Comparison of ENCODE assay signal across 21 cellular contexts in the genomic region with DNA sequence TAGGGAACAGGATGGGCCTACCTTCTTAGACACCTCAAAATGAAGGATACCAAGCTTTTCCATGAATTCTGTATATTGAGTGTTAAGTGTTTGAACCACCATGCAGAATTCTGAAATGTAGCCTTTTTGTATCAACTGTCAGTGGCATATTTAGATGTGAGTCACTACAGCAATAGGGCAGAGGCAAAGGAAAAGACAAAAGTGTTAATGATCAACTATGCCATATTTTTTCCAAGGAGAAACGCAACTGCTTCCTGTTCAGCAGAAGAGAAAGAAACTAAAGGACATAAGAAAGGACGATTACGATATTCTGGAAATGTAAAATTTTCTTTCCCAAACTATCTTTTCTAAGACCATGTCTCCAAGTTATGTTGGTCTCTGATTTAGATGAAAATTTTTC.
"Had no signal": no experiment of that assay in that cellular context is flagged by ENCODE, and none has a peak within 500 bp of the region (broad histone marks: within the 10 kb centered on the region; RNA-seq: fewer than 3 reads in every experiment).

No MANE protein-coding gene starts in this region.

- H3K27me3 ChIP-seq: esophagus muscularis mucosa, gastrocnemius medialis, testis had no signal

- ATAC-seq: gastrocnemius medialis; left lobe of liver; sciatic nerve; stimulated activated naive B cell treated with anti-CD40 and anti-IgM and Interleukin-4, amounts not matched to agents 10 μg/mL and 1 μg/mL and 100 μg/mL, for 72 hours; stimulated activated naive CD8-positive, alpha-beta T cell treated with anti-CD3 and anti-CD28 coated beads, Interleukin-15, amount 100 ng/mL, for 72 hours had no signal

- H3K27ac Mint-ChIP-seq: immature natural killer cell; mesothelial cell of epicardium; nephron; stimulated activated naive B cell treated with anti-CD40 and anti-IgM and Interleukin-4, amounts not matched to agents 10 μg/mL and 1 μg/mL and 100 μg/mL, for 72 hours; stimulated activated naive CD8-positive, alpha-beta T cell treated with anti-CD3 and anti-CD28 coated beads, Interleukin-15, amount 100 ng/mL, for 72 hours had no signal

- H3K4me3 Mint-ChIP-seq: central memory CD8-positive, alpha-beta T cell; immature natural killer cell; mesothelial cell of epicardium; nephron; stimulated activated naive B cell treated with anti-CD40 and anti-IgM and Interleukin-4, amounts not matched to agents 10 μg/mL and 1 μg/mL and 100 μg/mL, for 72 hours; stimulated activated naive CD8-positive, alpha-beta T cell treated with anti-CD3 and anti-CD28 coated beads, Interleukin-15, amount 100 ng/mL, for 72 hours had no signal

- H3K36me3 Mint-ChIP-seq: immature natural killer cell; mesothelial cell of epicardium; stimulated activated naive B cell treated with anti-CD40 and anti-IgM and Interleukin-4, amounts not matched to agents 10 μg/mL and 1 μg/mL and 100 μg/mL, for 72 hours had no signal

- H3K4me1 ChIP-seq: esophagus muscularis mucosa, parathyroid adenoma, prostate gland, testis had no signal

- H3K36me3 ChIP-seq: esophagus muscularis mucosa, gastrocnemius medialis, prostate gland had no signal

- DNase-seq: effector memory CD4-positive, alpha-beta T cell; gastrocnemius medialis; glutamatergic neuron; immature natural killer cell; mammary epithelial cell; occipital lobe; stimulated activated CD4-positive, alpha-beta T cell treated with anti-CD3 and anti-CD28 coated beads, Interleukin-2, amount 100 ng/mL, for 24 hours; stimulated activated CD4-positive, alpha-beta T cell treated with anti-CD3 and anti-CD28 coated beads, Interleukin-4, amount 100 ng/mL, for 4 hours; stimulated activated naive B cell treated with anti-CD40 and anti-IgM and Interleukin-4, amounts not matched to agents 10 μg/mL and 1 μg/mL and 100 μg/mL, for 72 hours; stimulated activated naive CD8-positive, alpha-beta T cell treated with anti-CD3 and anti-CD28 coated beads, Interleukin-15, amount 100 ng/mL, for 72 hours; testis; trophoblast cell had no signal

- H3K27me3 Mint-ChIP-seq: central memory CD8-positive, alpha-beta T cell; stimulated activated naive B cell treated with anti-CD40 and anti-IgM and Interleukin-4, amounts not matched to agents 10 μg/mL and 1 μg/mL and 100 μg/mL, for 72 hours; stimulated activated naive CD8-positive, alpha-beta T cell treated with anti-CD3 and anti-CD28 coated beads, Interleukin-15, amount 100 ng/mL, for 72 hours had no signal

- H3K9ac ChIP-seq: parathyroid adenoma had no signal

- H3K4me3 ChIP-seq: esophagus muscularis mucosa, gastrocnemius medialis, prostate gland, skin epidermis, testis had no signal

- H3K79me2 ChIP-seq: parathyroid adenoma had no signal

- H3K27ac ChIP-seq: esophagus muscularis mucosa, gastrocnemius medialis, parathyroid adenoma, prostate gland, skin epidermis, testis had no signal

- H2AFZ ChIP-seq: parathyroid adenoma had no signal

- H3K9me3 Mint-ChIP-seq: central memory CD8-positive, alpha-beta T cell; nephron; stimulated activated naive B cell treated with anti-CD40 and anti-IgM and Interleukin-4, amounts not matched to agents 10 μg/mL and 1 μg/mL and 100 μg/mL, for 72 hours; stimulated activated naive CD8-positive, alpha-beta T cell treated with anti-CD3 and anti-CD28 coated beads, Interleukin-15, amount 100 ng/mL, for 72 hours had no signal

- H3K9me3 ChIP-seq: esophagus muscularis mucosa, gastrocnemius medialis, prostate gland, testis had no signal

- H3K4me1 Mint-ChIP-seq: central memory CD8-positive, alpha-beta T cell; immature natural killer cell; stimulated activated naive B cell treated with anti-CD40 and anti-IgM and Interleukin-4, amounts not matched to agents 10 μg/mL and 1 μg/mL and 100 μg/mL, for 72 hours; stimulated activated naive CD8-positive, alpha-beta T cell treated with anti-CD3 and anti-CD28 coated beads, Interleukin-15, amount 100 ng/mL, for 72 hours had no signal
